ENCODE assay signal across 8 cellular contexts in genomic region chr3:16482770-16483531, GRCh38. TPM values are rescaled to one million over a fixed set of nuclear protein-coding genes. Genes with fewer than 3 reads are reported as not detected.
DNase-seq lines count a peak whose midpoint lies in the region; ATAC-seq lines count a peak whose summit lies in the region.

No MANE protein-coding gene starts in this region.

- H3K4me3 Mint-ChIP-seq in activated CD8-positive, alpha-beta T cell treated with anti-CD3 and anti-CD28 coated beads, Interleukin-2, amount 10 ng/mL, durations not matched to agents 7 days and 5 days: peak overlapping the region; percentile 40

- CTCF ChIA-PET in activated CD8-positive, alpha-beta T cell treated with anti-CD3 and anti-CD28 coated beads, Interleukin-2, amount 10 ng/mL, durations not matched to agents 7 days and 5 days (lab: Charles Lee): interaction anchor here (0.9 to 4.4 kb wide), 12 partner anchors 8 to 193 kb away, joined by 3 to 18 read pairs (median 5); no protein-coding TSS in a partner anchor

- H3K9me3 Mint-ChIP-seq in activated CD8-positive, alpha-beta T cell treated with anti-CD3 and anti-CD28 coated beads, Interleukin-2, amount 10 ng/mL, durations not matched to agents 7 days and 5 days (ENCODE audit: insufficient read depth): no peaks in the 10 kb centered on the region

- DNase-seq in activated CD4-positive, alpha-beta T cell treated with anti-CD3 and anti-CD28 coated beads for 4 hours: peak; percentile 11 to 19
- no peak for DNase-seq in activated CD4-positive, alpha-beta T cell treated with anti-CD3 and anti-CD28 coated beads for 1 hour
- peak; percentile 62 to 94 (median 88) for DNase-seq in NCI-H1417 (lab: John Stamatoyannopoulos, UW)
- DNase-seq in activated CD8-positive, alpha-beta T cell treated with anti-CD3 and anti-CD28 coated beads, Interleukin-2, amount 10 ng/mL, durations not matched to agents 7 days and 5 days: peak; percentile 71
- peak; percentile 51 for DNase-seq in myocyte (ENCODE audit: low read depth)
- DNase-seq in SW480 (ENCODE audit: low spot score): no peak
- no peak for DNase-seq in foreskin melanocyte

- peak overlapping the region; percentile 83 for H3K27ac Mint-ChIP-seq in activated CD8-positive, alpha-beta T cell treated with anti-CD3 and anti-CD28 coated beads, Interleukin-2, amount 10 ng/mL, durations not matched to agents 7 days and 5 days

- no peaks in the 10 kb centered on the region for H3K27me3 Mint-ChIP-seq in activated CD8-positive, alpha-beta T cell treated with anti-CD3 and anti-CD28 coated beads, Interleukin-2, amount 10 ng/mL, durations not matched to agents 7 days and 5 days (ENCODE audit: low read depth)

- POLR2A ChIA-PET in activated CD8-positive, alpha-beta T cell treated with anti-CD3 and anti-CD28 coated beads, Interleukin-2, amount 10 ng/mL, durations not matched to agents 7 days and 5 days (lab: Charles Lee): interaction anchor here (0.7 to 2.8 kb wide), 14 partner anchors 11 to 192 kb away, joined by 3 to 23 read pairs (median 4); no protein-coding TSS in a partner anchor

- peaks cover 60% of the 10 kb centered on the region for H3K36me3 Mint-ChIP-seq in activated CD8-positive, alpha-beta T cell treated with anti-CD3 and anti-CD28 coated beads, Interleukin-2, amount 10 ng/mL, durations not matched to agents 7 days and 5 days (ENCODE audit: low read depth)

- H3K4me1 Mint-ChIP-seq in activated CD8-positive, alpha-beta T cell treated with anti-CD3 and anti-CD28 coated beads, Interleukin-2, amount 10 ng/mL, durations not matched to agents 7 days and 5 days (ENCODE audit: low read depth): peaks cover 73% of the 10 kb centered on the region

- peak; percentile 52 for ATAC-seq in HG02588 (IDR thresholded peaks at IDR 0.05; ENCODE audit: unreplicated experiment)
- peak; percentile 89 for ATAC-seq in activated CD8-positive, alpha-beta T cell treated with anti-CD3 and anti-CD28 coated beads, Interleukin-2, amount 10 ng/mL, durations not matched to agents 7 days and 5 days

RNA-seq across cellular contexts. Expression of gene RFTN1, which starts 30.5 kb away (rescaled TPM):
- 10 to 100 TPM; 59.9 to 63.4 TPM for total RNA-seq in activated CD8-positive, alpha-beta T cell treated with anti-CD3 and anti-CD28 coated beads, Interleukin-2, amount 10 ng/mL, durations not matched to agents 7 days and 5 days
- 57.4 and 76.0 TPM in 2 replicates for total RNA-seq in myocyte
- 44.5 TPM for polyA plus RNA-seq in myocyte (2012)

Comparison
In these comparisons a context has a peak if more than half of its experiments do, and no peak if none do; other contexts are left out.
1. DNase-seq: peak in activated CD4-positive, alpha-beta T cell treated with anti-CD3 and anti-CD28 coated beads for 4 hours (2 of 2), NCI-H1417 (3 of 3), activated CD8-positive, alpha-beta T cell treated with anti-CD3 and anti-CD28 coated beads, Interleukin-2, amount 10 ng/mL, durations not matched to agents 7 days and 5 days (single experiment) and myocyte (single experiment); none in activated CD4-positive, alpha-beta T cell treated with anti-CD3 and anti-CD28 coated beads for 1 hour (single experiment), SW480 (single experiment) and foreskin melanocyte (single experiment).